Comparison of ENCODE assay signal across 9 cellular contexts in genomic region chr5:157267025-157267424, GRCh38. TPM values are rescaled to one million over a fixed set of nuclear protein-coding genes. Genes with fewer than 3 reads are reported as not detected.
DNase-seq lines count a peak whose midpoint lies in the region; ATAC-seq lines count a peak whose summit lies in the region.
"Had no signal": no experiment of that assay in that cellular context is flagged by ENCODE, and none has a peak within 500 bp of the region (broad histone marks: within the 10 kb centered on the region; RNA-seq: fewer than 3 reads in every experiment).

No MANE protein-coding gene starts in this region.

- peaks cover 72% of the 10 kb centered on the region for H3K4me1 Mint-ChIP-seq in T-helper 1 cell treated with Interleukin-12 subunit alpha and Interleukin-12 subunit beta and Interleukin-4 antibody, amounts not matched to agents 30 μg/mL and 1 μg/mL, for 36 hours (ENCODE audit: low read depth)
- peaks cover 83% of the 10 kb centered on the region for H3K4me1 Mint-ChIP-seq in activated T-helper 1 cell treated with anti-CD3 and anti-CD28 coated beads, Interleukin-12 subunit alpha, Interleukin-12 subunit beta, Interleukin-2, Interleukin-4 antibody, amounts not matched to agents 30 ng/mL and 10 ng/mL and 1 ng/mL, durations not matched to agents 14 hours and 24 hours and 36 hours (ENCODE audit: low read depth)
- H3K4me1 Mint-ChIP-seq in stimulated activated naive CD8-positive, alpha-beta T cell treated with anti-CD3 and anti-CD28 coated beads, Interleukin-15, amount 100 ng/mL, for 72 hours = peaks cover 78% of the 10 kb centered on the region

- DNase-seq in T-helper 1 cell = no peak
- DNase-seq in activated T-helper 1 cell treated with anti-CD3 and anti-CD28 coated beads, Interleukin-12 subunit alpha, Interleukin-12 subunit beta, Interleukin-2, Interleukin-4 antibody, amounts not matched to agents 30 ng/mL and 10 ng/mL and 1 ng/mL, durations not matched to agents 14 hours and 24 hours and 36 hours (ENCODE audit: low spot score) = no peak
- DNase-seq in stimulated activated naive CD8-positive, alpha-beta T cell treated with anti-CD3 and anti-CD28 coated beads, Interleukin-15, amount 100 ng/mL, for 72 hours = no peak
- no peak for DNase-seq in NCI-H2196 (lab: John Stamatoyannopoulos, UW; ENCODE audit: unreplicated experiment)

- H3K27me3 ChIP-seq in iPS-20b (ENCODE audit: insufficient read depth, low read length) = peaks cover 15% of the 10 kb centered on the region

- no peaks in the 10 kb centered on the region for H3K9me3 Mint-ChIP-seq in T-helper 1 cell treated with Interleukin-12 subunit alpha and Interleukin-12 subunit beta and Interleukin-4 antibody, amounts not matched to agents 30 μg/mL and 1 μg/mL, for 36 hours
- H3K9me3 Mint-ChIP-seq in activated T-helper 1 cell treated with anti-CD3 and anti-CD28 coated beads, Interleukin-12 subunit alpha, Interleukin-12 subunit beta, Interleukin-2, Interleukin-4 antibody, amounts not matched to agents 30 ng/mL and 10 ng/mL and 1 ng/mL, durations not matched to agents 14 hours and 24 hours and 36 hours = no peaks in the 10 kb centered on the region
- no peaks in the 10 kb centered on the region for H3K9me3 Mint-ChIP-seq in stimulated activated naive CD8-positive, alpha-beta T cell treated with anti-CD3 and anti-CD28 coated beads, Interleukin-15, amount 100 ng/mL, for 72 hours

- H3K27me3 Mint-ChIP-seq in T-helper 1 cell treated with Interleukin-12 subunit alpha and Interleukin-12 subunit beta and Interleukin-4 antibody, amounts not matched to agents 30 μg/mL and 1 μg/mL, for 36 hours (ENCODE audit: low read depth) = no peaks in the 10 kb centered on the region
- no peaks in the 10 kb centered on the region for H3K27me3 Mint-ChIP-seq in activated T-helper 1 cell treated with anti-CD3 and anti-CD28 coated beads, Interleukin-12 subunit alpha, Interleukin-12 subunit beta, Interleukin-2, Interleukin-4 antibody, amounts not matched to agents 30 ng/mL and 10 ng/mL and 1 ng/mL, durations not matched to agents 14 hours and 24 hours and 36 hours (ENCODE audit: insufficient read depth)
- H3K27me3 Mint-ChIP-seq in stimulated activated naive CD8-positive, alpha-beta T cell treated with anti-CD3 and anti-CD28 coated beads, Interleukin-15, amount 100 ng/mL, for 72 hours = no peaks in the 10 kb centered on the region

- H3K9ac ChIP-seq in iPS-20b (ENCODE audit: low read depth, low read length) = peak overlapping the region; percentile 66; the same call in 1 of the 2 replicates

- H3K4me3 Mint-ChIP-seq in T-helper 1 cell treated with Interleukin-12 subunit alpha and Interleukin-12 subunit beta and Interleukin-4 antibody, amounts not matched to agents 30 μg/mL and 1 μg/mL, for 36 hours = peak overlapping the region; percentile 90
- H3K4me3 Mint-ChIP-seq in activated T-helper 1 cell treated with anti-CD3 and anti-CD28 coated beads, Interleukin-12 subunit alpha, Interleukin-12 subunit beta, Interleukin-2, Interleukin-4 antibody, amounts not matched to agents 30 ng/mL and 10 ng/mL and 1 ng/mL, durations not matched to agents 14 hours and 24 hours and 36 hours = peak overlapping the region; percentile 92
- H3K4me3 Mint-ChIP-seq in stimulated activated naive CD8-positive, alpha-beta T cell treated with anti-CD3 and anti-CD28 coated beads, Interleukin-15, amount 100 ng/mL, for 72 hours = peak overlapping the region; percentile 84 to 96

- peak overlapping the region; percentile 74 for H3K4me3 ChIP-seq in iPS-20b (ENCODE audit: low read length)

- no peak for ATAC-seq in stimulated activated naive CD8-positive, alpha-beta T cell treated with anti-CD3 and anti-CD28 coated beads, Interleukin-15, amount 100 ng/mL, for 72 hours
- ATAC-seq in GM21825 (IDR thresholded peaks at IDR 0.05; ENCODE audit: unreplicated experiment) = no peak
- no peak for ATAC-seq in GM18867 (IDR thresholded peaks at IDR 0.05; ENCODE audit: unreplicated experiment)

- no peaks in the 10 kb centered on the region for H3K9me3 ChIP-seq in iPS-20b (ENCODE audit: insufficient read depth, low read depth, low read length)

- peak overlapping the region; percentile 86 for H3K27ac Mint-ChIP-seq in T-helper 1 cell treated with Interleukin-12 subunit alpha and Interleukin-12 subunit beta and Interleukin-4 antibody, amounts not matched to agents 30 μg/mL and 1 μg/mL, for 36 hours
- peak overlapping the region; percentile 71 for H3K27ac Mint-ChIP-seq in activated T-helper 1 cell treated with anti-CD3 and anti-CD28 coated beads, Interleukin-12 subunit alpha, Interleukin-12 subunit beta, Interleukin-2, Interleukin-4 antibody, amounts not matched to agents 30 ng/mL and 10 ng/mL and 1 ng/mL, durations not matched to agents 14 hours and 24 hours and 36 hours
- peak overlapping the region; percentile 95 to 97 for H3K27ac Mint-ChIP-seq in stimulated activated naive CD8-positive, alpha-beta T cell treated with anti-CD3 and anti-CD28 coated beads, Interleukin-15, amount 100 ng/mL, for 72 hours

- H3K4me1 ChIP-seq in iPS-20b (ENCODE audit: insufficient read depth, low read length) = peaks cover 27% of the 10 kb centered on the region

- H3K27ac ChIP-seq in iPS-20b (ENCODE audit: low read length) = no peak overlapping the region
- H3K27ac ChIP-seq: epithelial cell of prostate had no signal

- peaks cover 43% of the 10 kb centered on the region for H3K36me3 Mint-ChIP-seq in T-helper 1 cell treated with Interleukin-12 subunit alpha and Interleukin-12 subunit beta and Interleukin-4 antibody, amounts not matched to agents 30 μg/mL and 1 μg/mL, for 36 hours (ENCODE audit: low read depth)
- H3K36me3 Mint-ChIP-seq in activated T-helper 1 cell treated with anti-CD3 and anti-CD28 coated beads, Interleukin-12 subunit alpha, Interleukin-12 subunit beta, Interleukin-2, Interleukin-4 antibody, amounts not matched to agents 30 ng/mL and 10 ng/mL and 1 ng/mL, durations not matched to agents 14 hours and 24 hours and 36 hours (ENCODE audit: low read depth) = peaks cover 29% of the 10 kb centered on the region

- H3K36me3 ChIP-seq in iPS-20b (ENCODE audit: insufficient read depth, low read depth, low read length) = 0 out of 2 replicates have a peak, but pooled peaks cover 6% of the 10 kb centered on the region

- intact Hi-C loops in activated T-helper 1 cell treated with anti-CD3 and anti-CD28 coated beads, Interleukin-12 subunit alpha, Interleukin-12 subunit beta, Interleukin-2, Interleukin-4 antibody, amounts not matched to agents 30 ng/mL and 10 ng/mL and 1 ng/mL, durations not matched to agents 14 hours and 24 hours and 36 hours (cut with micrococcal nuclease) = loop anchor here (2.0 to 5.0 kb wide), 2 partner anchors 46 to 465 kb away; partner anchors contain the start of gene THG1L

RNA-seq across cellular contexts. Expression of gene CYFIP2, which starts 1.1 kb away (rescaled TPM):
- total RNA-seq in activated T-helper 1 cell treated with anti-CD3 and anti-CD28 coated beads, Interleukin-12 subunit alpha, Interleukin-12 subunit beta, Interleukin-2, Interleukin-4 antibody, amounts not matched to agents 30 ng/mL and 10 ng/mL and 1 ng/mL, durations not matched to agents 14 hours and 24 hours and 36 hours = 173 and 175 TPM in 2 replicates
